Comparison of ENCODE assay signal across 16 cellular contexts in the genomic region with DNA sequence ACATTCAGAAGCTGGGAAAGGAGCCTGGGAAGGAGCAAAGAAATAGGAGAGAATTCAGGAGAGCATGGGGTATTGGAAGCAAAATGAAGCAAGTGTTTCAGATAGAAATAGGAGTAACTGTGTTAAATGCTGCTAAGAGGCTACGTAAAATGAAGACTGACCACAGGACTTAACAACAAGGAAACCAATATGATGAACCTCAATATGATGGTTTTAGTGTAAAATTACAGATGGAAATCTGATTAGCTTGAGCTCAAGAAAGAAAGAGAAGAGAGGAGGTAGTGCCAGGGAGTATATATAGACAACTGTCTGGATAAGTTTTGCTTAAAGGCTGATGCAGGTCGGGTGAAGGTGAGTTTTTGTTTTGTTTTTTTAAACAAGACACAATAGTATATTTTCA.
DNase-seq lines count a peak whose midpoint lies in the region; ATAC-seq and TF ChIP-seq lines count a peak whose summit lies in the region.
"Had no signal": no experiment of that assay in that cellular context is flagged by ENCODE, and none has a peak within 500 bp of the region (broad histone marks: within the 10 kb centered on the region; RNA-seq: fewer than 3 reads in every experiment).

No MANE protein-coding gene starts in this region.

- H3K9ac ChIP-seq in Loucy (ENCODE audit: low read depth, low read length, poor library complexity, severe bottlenecking) (no peak overlapping the region), mesenchymal stem cell (ENCODE audit: low read length) (no peak overlapping the region)
- H3K9ac ChIP-seq: GM23248 had no signal

- H3K27me3 ChIP-seq in GM23338 (ENCODE audit: insufficient read depth) = no peaks in the 10 kb centered on the region
- H3K27me3 ChIP-seq in Loucy (ENCODE audit: insufficient read depth, low read length, poor library complexity, severe bottlenecking) = no peaks in the 10 kb centered on the region
- H3K27me3 ChIP-seq in mesenchymal stem cell (ENCODE audit: control insufficient read depth in 1 of 2, insufficient read depth in 1 of 2, low read length in 2 of 2) = no peaks in the 10 kb centered on the region
- H3K27me3 ChIP-seq: BE2C had no signal

- H3K4me3 Mint-ChIP-seq in GM23338 = no peak overlapping the region
- no peak overlapping the region for H3K4me3 Mint-ChIP-seq in central memory CD8-positive, alpha-beta T cell
- no peak overlapping the region for H3K4me3 Mint-ChIP-seq in osteocyte (ENCODE audit: unreplicated experiment)
- H3K4me3 Mint-ChIP-seq in T-cell = no peak overlapping the region
- H3K4me3 Mint-ChIP-seq: CD4-positive, alpha-beta memory T cell had no signal

- POLR2A ChIA-PET in T-cell (lab: Charles Lee) = interaction anchor here in 1 of 2 donors (0.6 kb wide), 1 partner anchor 1081 kb away, joined by 3 read pairs; no protein-coding TSS in a partner anchor

- H3F3A ChIP-seq in GM23338 (replicated peaks; ENCODE audit: low read depth) (no peaks in the 10 kb centered on the region), Loucy (ENCODE audit: low read depth) (no peaks in the 10 kb centered on the region)

- no peak overlapping the region for H2BK12ac ChIP-seq in mesenchymal stem cell (ENCODE audit: low read length in 2 of 2)

- DNase-seq in GM23338 (ENCODE audit: low spot score) (no peak), osteocyte (ENCODE audit: extremely low spot score, unreplicated experiment) (no peak), mesenchymal stem cell (no peak), T-cell (no peak)
- DNase-seq in central memory CD8-positive, alpha-beta T cell (ENCODE audit: low spot score in 2 of 2) = no peak
- DNase-seq: BE2C; CD4-positive, alpha-beta memory T cell; COR-L47; DMS153; DMS79 treated with DMSO at 0.1 percent for 48 hours; EL; GM23248; H7 had no signal

- H3K9me2 ChIP-seq in GM23338 (ENCODE audit: insufficient read depth) (no peaks in the 10 kb centered on the region), Loucy (replicated peaks; ENCODE audit: low read depth, low read length) (no peaks in the 10 kb centered on the region)

- no peak overlapping the region for H2BK5ac ChIP-seq in mesenchymal stem cell (ENCODE audit: low read depth, low read length, poor library complexity, severe bottlenecking)

- H2AFZ ChIP-seq in GM23338 (no peak overlapping the region), Loucy (ENCODE audit: low read length) (no peak overlapping the region), mesenchymal stem cell (ENCODE audit: low read depth, low read length) (no peak overlapping the region)
- H2AFZ ChIP-seq: GM23248 had no signal

- no peaks in the 10 kb centered on the region; the same call in 2 of the 3 replicates for H3K9me3 Mint-ChIP-seq in GM23338
- no peaks in the 10 kb centered on the region for H3K9me3 Mint-ChIP-seq in central memory CD8-positive, alpha-beta T cell
- peaks cover 4% of the 10 kb centered on the region for H3K9me3 Mint-ChIP-seq in osteocyte (ENCODE audit: unreplicated experiment)
- H3K9me3 Mint-ChIP-seq in T-cell = peaks cover 0 to 4% (median 0%) of the 10 kb centered on the region in 3 donors
- H3K9me3 Mint-ChIP-seq: CD4-positive, alpha-beta memory T cell had no signal

- peaks cover 15% of the 10 kb centered on the region for H3K79me1 ChIP-seq in mesenchymal stem cell (replicated peaks; ENCODE audit: low read length, poor library complexity, severe bottlenecking)

- H3K18ac ChIP-seq in mesenchymal stem cell (ENCODE audit: low read depth in 1 of 2, low read length in 2 of 2) = no peak overlapping the region

- H3K9me3 ChIP-seq in Loucy (ENCODE audit: insufficient read depth, low read depth, low read length) (no peaks in the 10 kb centered on the region), mesenchymal stem cell (ENCODE audit: control insufficient read depth, low read length) (no peaks in the 10 kb centered on the region)
- H3K9me3 ChIP-seq: A549, BE2C had no signal

- H3K27ac ChIP-seq in GM23338 (ENCODE audit: low read depth) = no peak overlapping the region
- H3K27ac ChIP-seq in mesenchymal stem cell (ENCODE audit: low read length, poor library complexity, severe bottlenecking) = no peak overlapping the region
- H3K27ac ChIP-seq: C4-2B had no signal

- H3K79me2 ChIP-seq in GM23338 (replicated peaks; ENCODE audit: insufficient read depth) (no peaks in the 10 kb centered on the region), Loucy (ENCODE audit: insufficient read depth, low read length) (no peaks in the 10 kb centered on the region)

- H3K23ac ChIP-seq in mesenchymal stem cell (ENCODE audit: low read length in 2 of 2) = no peak overlapping the region

- no CpG with 5 or more reads among the region's 2 CpGs for WGBS in mesenchymal stem cell

- no peak for ATAC-seq in GM23338
- no peak for ATAC-seq in central memory CD8-positive, alpha-beta T cell (replicated peaks; ENCODE audit: extremely low read depth, poor library complexity, severe bottlenecking)
- ATAC-seq in T-cell (replicated peaks in 1 of 4) = no peak

- H2AK5ac ChIP-seq in mesenchymal stem cell (ENCODE audit: low read length, severe bottlenecking) = no peak overlapping the region

- no peak overlapping the region for H2BK15ac ChIP-seq in mesenchymal stem cell (ENCODE audit: low read depth, poor library complexity, severe bottlenecking)

- H3K14ac ChIP-seq in mesenchymal stem cell (ENCODE audit: low read length in 2 of 2) = no peak overlapping the region

- H3K4me1 Mint-ChIP-seq in GM23338 (peaks cover 14% of the 10 kb centered on the region), osteocyte (ENCODE audit: unreplicated experiment) (peaks cover 39% of the 10 kb centered on the region), T-cell (peaks cover 11 to 15% (median 12%) of the 10 kb centered on the region in 3 donors)
- peaks cover 25% of the 10 kb centered on the region for H3K4me1 Mint-ChIP-seq in central memory CD8-positive, alpha-beta T cell

- peaks cover 9% of the 10 kb centered on the region; the same call in 2 of the 3 replicates for H3K36me3 Mint-ChIP-seq in GM23338 (ENCODE audit: low read depth)
- peaks cover 27% of the 10 kb centered on the region for H3K36me3 Mint-ChIP-seq in central memory CD8-positive, alpha-beta T cell (ENCODE audit: insufficient read depth)
- H3K36me3 Mint-ChIP-seq in osteocyte (ENCODE audit: unreplicated experiment) = peaks cover 30% of the 10 kb centered on the region
- H3K36me3 Mint-ChIP-seq in T-cell = peaks cover 57% of the 10 kb centered on the region

- H4K20me1 ChIP-seq in GM23338 (replicated peaks; ENCODE audit: insufficient read depth) (no peaks in the 10 kb centered on the region), Loucy (ENCODE audit: insufficient read depth, low read length, poor library complexity, severe bottlenecking) (no peaks in the 10 kb centered on the region)

- no peak overlapping the region for H4K91ac ChIP-seq in mesenchymal stem cell (ENCODE audit: low read length)

- no peak overlapping the region for H3K4ac ChIP-seq in mesenchymal stem cell (ENCODE audit: low read depth in 1 of 2, low read length in 2 of 2)

- TF ChIP-seq CTCF in GM23338 (conservative IDR thresholded peaks at IDR 0.05; ENCODE audit: low read depth in 2 of 2) (no peak), Loucy (conservative IDR thresholded peaks at IDR 0.05; ENCODE audit: low read length) (no peak), osteocyte (IDR thresholded peaks at IDR 0.05) (no peak)

- no peaks in the 10 kb centered on the region for H3K36me3 ChIP-seq in GM23338 (ENCODE audit: insufficient read depth)
- H3K36me3 ChIP-seq in Loucy (ENCODE audit: insufficient read depth, low read length) = peaks cover 37% of the 10 kb centered on the region; the same call in 1 of the 2 replicates
- H3K36me3 ChIP-seq in mesenchymal stem cell (ENCODE audit: control insufficient read depth in 1 of 2, insufficient read depth in 2 of 2, low read depth in 1 of 2, low read length in 2 of 2) = peaks cover 3 to 42% of the 10 kb centered on the region in 2 experiments

- H3K27ac Mint-ChIP-seq in GM23338 (peak overlapping the region; percentile 12; the same call in 1 of the 2 replicates), osteocyte (ENCODE audit: unreplicated experiment) (peak overlapping the region; percentile 92), T-cell (peak overlapping the region in 1 of 2 donors; percentile 1)
- H3K27ac Mint-ChIP-seq in central memory CD8-positive, alpha-beta T cell (ENCODE audit: low read depth) = peak overlapping the region; percentile 21

- H3K4me2 ChIP-seq in GM23338 = no peak overlapping the region
- H3K4me2 ChIP-seq in Loucy (ENCODE audit: low read depth, low read length, poor library complexity, severe bottlenecking) = peak overlapping the region; percentile 1
- no peak overlapping the region for H3K4me2 ChIP-seq in mesenchymal stem cell (ENCODE audit: low read length, poor library complexity, severe bottlenecking)

- H4K8ac ChIP-seq in mesenchymal stem cell (ENCODE audit: low read length) = no peak overlapping the region

- H3K4me1 ChIP-seq in GM23338 (ENCODE audit: insufficient read depth) (peaks cover 4% of the 10 kb centered on the region), Loucy (ENCODE audit: insufficient read depth, low read length, poor library complexity, severe bottlenecking) (peaks cover 12% of the 10 kb centered on the region), mesenchymal stem cell (ENCODE audit: control insufficient read depth, insufficient read depth, low read depth, low read length) (peaks cover 3% of the 10 kb centered on the region)

- no peak overlapping the region for H2BK120ac ChIP-seq in mesenchymal stem cell (ENCODE audit: low read depth, low read length)

- H3K27me3 Mint-ChIP-seq in GM23338 (ENCODE audit: insufficient read depth, low read depth, poor library complexity) (no peaks in the 10 kb centered on the region), osteocyte (ENCODE audit: unreplicated experiment) (no peaks in the 10 kb centered on the region), T-cell (no peaks in the 10 kb centered on the region)
- no peaks in the 10 kb centered on the region for H3K27me3 Mint-ChIP-seq in central memory CD8-positive, alpha-beta T cell
- H3K27me3 Mint-ChIP-seq: CD4-positive, alpha-beta memory T cell had no signal

- H3K4me3 ChIP-seq in GM23338 (no peak overlapping the region), Loucy (ENCODE audit: low read length, poor library complexity, severe bottlenecking) (no peak overlapping the region), mesenchymal stem cell (ENCODE audit: insufficient read depth in 1 of 2, low read depth in 1 of 2, low read length in 2 of 2) (no peak overlapping the region)
- H3K4me3 ChIP-seq: A549, GM23248 had no signal

- CTCF ChIA-PET in T-cell (lab: Charles Lee) = interaction anchor here in 1 of 2 donors (0.6 kb wide), 1 partner anchor 10 kb away, joined by 4 read pairs; no protein-coding TSS in a partner anchor

TF ChIP-seq in GM23338, 12 proteins besides CTCF, POLR2A, EP300 and RAD21 (continues in another document):
- TF ChIP-seq, protein P1, sequence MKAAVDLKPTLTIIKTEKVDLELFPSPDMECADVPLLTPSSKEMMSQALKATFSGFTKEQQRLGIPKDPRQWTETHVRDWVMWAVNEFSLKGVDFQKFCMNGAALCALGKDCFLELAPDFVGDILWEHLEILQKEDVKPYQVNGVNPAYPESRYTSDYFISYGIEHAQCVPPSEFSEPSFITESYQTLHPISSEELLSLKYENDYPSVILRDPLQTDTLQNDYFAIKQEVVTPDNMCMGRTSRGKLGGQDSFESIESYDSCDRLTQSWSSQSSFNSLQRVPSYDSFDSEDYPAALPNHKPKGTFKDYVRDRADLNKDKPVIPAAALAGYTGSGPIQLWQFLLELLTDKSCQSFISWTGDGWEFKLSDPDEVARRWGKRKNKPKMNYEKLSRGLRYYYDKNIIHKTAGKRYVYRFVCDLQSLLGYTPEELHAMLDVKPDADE (IDR thresholded peaks at IDR 0.05) = no peak
